ENCODE assay signal across 19 cellular contexts in genomic region chr17:3788200-3788599, GRCh38. TPM values are rescaled to one million over a fixed set of nuclear protein-coding genes. Genes with fewer than 3 reads are reported as not detected.
DNase-seq lines count a peak whose midpoint lies in the region; ATAC-seq, FAIRE-seq and TF ChIP-seq lines count a peak whose summit lies in the region.
"Had no signal": no experiment of that assay in that cellular context is flagged by ENCODE, and none has a peak within 500 bp of the region (broad histone marks: within the 10 kb centered on the region; RNA-seq: fewer than 3 reads in every experiment).

No MANE protein-coding gene starts in this region.

- ATAC-seq in foreskin keratinocyte (no peak), GM19467 (IDR thresholded peaks at IDR 0.05; ENCODE audit: unreplicated experiment) (no peak)
- ATAC-seq: T-helper 17 cell had no signal

- intact Hi-C loops in activated CD4-positive, alpha-beta memory T cell treated with anti-CD3 and anti-CD28 coated beads for 36 hours (cut with micrococcal nuclease), result no loop called here

- no peaks in the 10 kb centered on the region for H3K9me3 Mint-ChIP-seq in activated CD4-positive, alpha-beta memory T cell treated with anti-CD3 and anti-CD28 coated beads, Interleukin-2, amount 10 ng/mL, durations not matched to agents 7 days and 5 days
- H3K9me3 Mint-ChIP-seq in activated CD4-positive, alpha-beta memory T cell treated with anti-CD3 and anti-CD28 coated beads for 36 hours, result peaks cover 2% of the 10 kb centered on the region
- H3K9me3 Mint-ChIP-seq in T-helper 1 cell treated with Interleukin-12 subunit alpha and Interleukin-12 subunit beta and Interleukin-4 antibody, amounts not matched to agents 30 μg/mL and 1 μg/mL, for 36 hours, result no peaks in the 10 kb centered on the region
- H3K9me3 Mint-ChIP-seq: IgD-negative memory B cell had no signal

- H3K36me3 ChIP-seq in small intestine (ENCODE audit: control insufficient read depth in 2 of 2, insufficient read depth in 2 of 2, low read length in 2 of 2), result no peaks in the 10 kb centered on the region
- H3K36me3 ChIP-seq: upper lobe of left lung had no signal

- no peak for FAIRE-seq in small intestine (lab: Jason Lieb, UNC)
- FAIRE-seq: islet of Langerhans had no signal

- no peak overlapping the region for H3K4me3 Mint-ChIP-seq in activated CD4-positive, alpha-beta memory T cell treated with anti-CD3 and anti-CD28 coated beads, Interleukin-2, amount 10 ng/mL, durations not matched to agents 7 days and 5 days
- H3K4me3 Mint-ChIP-seq in activated CD4-positive, alpha-beta memory T cell treated with anti-CD3 and anti-CD28 coated beads for 36 hours, result no peak overlapping the region
- no peak overlapping the region for H3K4me3 Mint-ChIP-seq in T-helper 1 cell treated with Interleukin-12 subunit alpha and Interleukin-12 subunit beta and Interleukin-4 antibody, amounts not matched to agents 30 μg/mL and 1 μg/mL, for 36 hours
- H3K4me3 Mint-ChIP-seq: IgD-negative memory B cell, T-helper 17 cell had no signal

- no peak overlapping the region for H3K27ac ChIP-seq in small intestine (ENCODE audit: low read depth in 1 of 2, low read length in 1 of 2)
- no peak overlapping the region for H3K27ac ChIP-seq in foreskin keratinocyte
- H3K27ac ChIP-seq: upper lobe of left lung had no signal

- H3K27me3 ChIP-seq in small intestine (ENCODE audit: control insufficient read depth in 2 of 2, insufficient read depth in 2 of 2, low read length in 2 of 2) (no peaks in the 10 kb centered on the region), foreskin keratinocyte (no peaks in the 10 kb centered on the region)
- H3K27me3 ChIP-seq: upper lobe of left lung had no signal

- 52 to 93% (median 80%) methylated on average over 2 of the region's 2 CpGs for WGBS in small intestine, 3 donors

- H3K36me3 Mint-ChIP-seq in activated CD4-positive, alpha-beta memory T cell treated with anti-CD3 and anti-CD28 coated beads, Interleukin-2, amount 10 ng/mL, durations not matched to agents 7 days and 5 days (ENCODE audit: low read depth), result peaks cover 3% of the 10 kb centered on the region
- no peaks in the 10 kb centered on the region for H3K36me3 Mint-ChIP-seq in activated CD4-positive, alpha-beta memory T cell treated with anti-CD3 and anti-CD28 coated beads for 36 hours
- no peaks in the 10 kb centered on the region for H3K36me3 Mint-ChIP-seq in T-helper 1 cell treated with Interleukin-12 subunit alpha and Interleukin-12 subunit beta and Interleukin-4 antibody, amounts not matched to agents 30 μg/mL and 1 μg/mL, for 36 hours (ENCODE audit: low read depth)
- H3K36me3 Mint-ChIP-seq: IgD-negative memory B cell had no signal

- H3K9me3 ChIP-seq in small intestine (ENCODE audit: control insufficient read depth, low read depth), result no peaks in the 10 kb centered on the region
- H3K9me3 ChIP-seq: upper lobe of left lung had no signal

- CTCF ChIA-PET in activated CD4-positive, alpha-beta memory T cell treated with anti-CD3 and anti-CD28 coated beads, Interleukin-2, amount 10 ng/mL, durations not matched to agents 7 days and 5 days (lab: Charles Lee), result interaction anchor here (0.6 to 1.2 kb wide), 3 partner anchors 24 to 93 kb away, joined by 3 read pairs; no protein-coding TSS in a partner anchor
- CTCF ChIA-PET in activated CD4-positive, alpha-beta memory T cell treated with anti-CD3 and anti-CD28 coated beads for 36 hours (lab: Charles Lee), result interaction anchor here (4.7 kb wide), 1 partner anchor 51 kb away, joined by 33 read pairs; no protein-coding TSS in a partner anchor

- H3K4me1 ChIP-seq in small intestine (ENCODE audit: control insufficient read depth in 2 of 2, insufficient read depth in 1 of 2, low read depth in 1 of 2, low read length in 1 of 2) (no peaks in the 10 kb centered on the region), foreskin keratinocyte (peaks cover 7% of the 10 kb centered on the region)

- H3K4me3 ChIP-seq in small intestine (ENCODE audit: low read depth in 1 of 2, low read length in 2 of 2), result no peak overlapping the region
- H3K4me3 ChIP-seq: upper lobe of left lung had no signal

- H3K4me1 Mint-ChIP-seq in activated CD4-positive, alpha-beta memory T cell treated with anti-CD3 and anti-CD28 coated beads, Interleukin-2, amount 10 ng/mL, durations not matched to agents 7 days and 5 days, result peaks cover 52% of the 10 kb centered on the region
- H3K4me1 Mint-ChIP-seq in activated CD4-positive, alpha-beta memory T cell treated with anti-CD3 and anti-CD28 coated beads for 36 hours (ENCODE audit: low read depth), result peaks cover 20% of the 10 kb centered on the region
- peaks cover 20% of the 10 kb centered on the region for H3K4me1 Mint-ChIP-seq in T-helper 1 cell treated with Interleukin-12 subunit alpha and Interleukin-12 subunit beta and Interleukin-4 antibody, amounts not matched to agents 30 μg/mL and 1 μg/mL, for 36 hours (ENCODE audit: low read depth)

- H3K27ac Mint-ChIP-seq in activated CD4-positive, alpha-beta memory T cell treated with anti-CD3 and anti-CD28 coated beads, Interleukin-2, amount 10 ng/mL, durations not matched to agents 7 days and 5 days, result peak overlapping the region; percentile 32
- H3K27ac Mint-ChIP-seq in activated CD4-positive, alpha-beta memory T cell treated with anti-CD3 and anti-CD28 coated beads for 36 hours, result no peak overlapping the region
- peak overlapping the region; percentile 69 for H3K27ac Mint-ChIP-seq in T-helper 1 cell treated with Interleukin-12 subunit alpha and Interleukin-12 subunit beta and Interleukin-4 antibody, amounts not matched to agents 30 μg/mL and 1 μg/mL, for 36 hours

- peaks cover 6% of the 10 kb centered on the region for H3K27me3 Mint-ChIP-seq in activated CD4-positive, alpha-beta memory T cell treated with anti-CD3 and anti-CD28 coated beads, Interleukin-2, amount 10 ng/mL, durations not matched to agents 7 days and 5 days
- H3K27me3 Mint-ChIP-seq in activated CD4-positive, alpha-beta memory T cell treated with anti-CD3 and anti-CD28 coated beads for 36 hours, result no peaks in the 10 kb centered on the region
- H3K27me3 Mint-ChIP-seq in T-helper 1 cell treated with Interleukin-12 subunit alpha and Interleukin-12 subunit beta and Interleukin-4 antibody, amounts not matched to agents 30 μg/mL and 1 μg/mL, for 36 hours (ENCODE audit: low read depth), result no peaks in the 10 kb centered on the region
- H3K27me3 Mint-ChIP-seq: IgD-negative memory B cell, T-helper 17 cell had no signal

- TF ChIP-seq CTCF in foreskin keratinocyte (conservative IDR thresholded peaks at IDR 0.05), result no peak

- DNase-seq in activated CD4-positive, alpha-beta memory T cell treated with anti-CD3 and anti-CD28 coated beads, Interleukin-2, amount 10 ng/mL, durations not matched to agents 7 days and 5 days, result peak; percentile 51
- no peak for DNase-seq in activated CD4-positive, alpha-beta memory T cell treated with anti-CD3 and anti-CD28 coated beads for 36 hours
- DNase-seq in HK-2 (ENCODE audit: unreplicated experiment) (peak; percentile 45), small intestine (peak; percentile 44), foreskin keratinocyte (no peak), NCI-H1436 treated with DMSO at 0.1 percent for 48 hours (lab: John Stamatoyannopoulos, UW) (no peak)
- DNase-seq: activated CD4-positive, alpha-beta T cell treated with anti-CD3 and anti-CD28 coated beads for 1 hour; activated T-cell treated with anti-CD3 and anti-CD28 coated beads, Interleukin-2, amount 50 U/mL, for 48 hours; anterior cingulate cortex; H7; NCI-H146; NCI-H526; stimulated activated CD4-positive, alpha-beta T cell treated with anti-CD3 and anti-CD28 coated beads, Interleukin-4, amount 100 ng/mL, for 4 hours; T-helper 17 cell had no signal

- POLR2A ChIA-PET in activated CD4-positive, alpha-beta memory T cell treated with anti-CD3 and anti-CD28 coated beads, Interleukin-2, amount 10 ng/mL, durations not matched to agents 7 days and 5 days (lab: Charles Lee), result interaction anchor here (1.0 to 1.5 kb wide), 2 partner anchors 9 to 25 kb away, joined by 3 to 4 read pairs; no protein-coding TSS in a partner anchor
- POLR2A ChIA-PET in activated CD4-positive, alpha-beta memory T cell treated with anti-CD3 and anti-CD28 coated beads for 36 hours (lab: Charles Lee), result no interaction called here

RNA-seq across cellular contexts. Expression of gene ITGAE, which starts 12.8 kb away (rescaled TPM):
- 10 to 100 TPM; 20.0 to 22.0 TPM for total RNA-seq in activated CD4-positive, alpha-beta memory T cell treated with anti-CD3 and anti-CD28 coated beads, Interleukin-2, amount 10 ng/mL, durations not matched to agents 7 days and 5 days
- 10 to 100 TPM; 32.8 to 34.4 TPM for total RNA-seq in activated CD4-positive, alpha-beta memory T cell treated with anti-CD3 and anti-CD28 coated beads for 36 hours
- polyA plus RNA-seq in small intestine, result 10 to 100 TPM; 39.4 to 57.8 (median 45.0) TPM
- 30.9 and 38.5 TPM in 2 replicates for total RNA-seq in foreskin keratinocyte
- polyA plus RNA-seq in foreskin keratinocyte, result 52.8 and 66.2 TPM in 2 replicates

RNA-seq across cellular contexts. Expression of gene NCBP3, which starts 57.8 kb away (rescaled TPM):
- total RNA-seq in activated CD4-positive, alpha-beta memory T cell treated with anti-CD3 and anti-CD28 coated beads, Interleukin-2, amount 10 ng/mL, durations not matched to agents 7 days and 5 days, result 10 to 100 TPM; 42.8 to 43.9 TPM
- 10 to 100 TPM; 38.8 to 42.4 TPM for total RNA-seq in activated CD4-positive, alpha-beta memory T cell treated with anti-CD3 and anti-CD28 coated beads for 36 hours
- polyA plus RNA-seq in small intestine (10 to 100 TPM; 14.9 to 26.4 (median 15.9) TPM), foreskin keratinocyte (11.2 and 12.8 TPM in 2 replicates)
- 23.6 and 25.3 TPM in 2 replicates for total RNA-seq in foreskin keratinocyte

Comparison
In these comparisons a context has a peak if more than half of its experiments do, and no peak if none do; other contexts are left out.
1. DNase-seq: peak in activated CD4-positive, alpha-beta memory T cell treated with anti-CD3 and anti-CD28 coated beads, Interleukin-2, amount 10 ng/mL, durations not matched to agents 7 days and 5 days (single experiment), HK-2 (single experiment) and small intestine (single experiment); none in activated CD4-positive, alpha-beta memory T cell treated with anti-CD3 and anti-CD28 coated beads for 36 hours (single experiment), foreskin keratinocyte (0 of 2) and NCI-H1436 treated with DMSO at 0.1 percent for 48 hours (single experiment).